ENCODE assay signal across 8 cellular contexts in genomic region chr3:128727485-128727884, GRCh38. TPM values are rescaled to one million over a fixed set of nuclear protein-coding genes. Genes with fewer than 3 reads are reported as not detected.
DNase-seq lines count a peak whose midpoint lies in the region; ATAC-seq and TF ChIP-seq lines count a peak whose summit lies in the region.

No MANE protein-coding gene starts in this region.

- TF ChIP-seq CTCF in HFF-Myc (IDR thresholded peaks at IDR 0.05; ENCODE audit: low read depth, low read length, missing control alignments) = no peak

- peak overlapping the region; percentile 87 for H3K27ac Mint-ChIP-seq in activated CD4-positive, alpha-beta memory T cell treated with anti-CD3 and anti-CD28 coated beads for 36 hours

- peaks cover 60% of the 10 kb centered on the region for H3K4me1 Mint-ChIP-seq in activated CD4-positive, alpha-beta memory T cell treated with anti-CD3 and anti-CD28 coated beads for 36 hours (ENCODE audit: low read depth)

- H3K4me1 ChIP-seq in right cardiac atrium (ENCODE audit: control insufficient read depth, insufficient read depth, low read length) = peaks cover 12% of the 10 kb centered on the region
- peaks cover 24% of the 10 kb centered on the region for H3K4me1 ChIP-seq in skeletal muscle satellite cell (ENCODE audit: control insufficient read depth, insufficient read depth, low read length)

- H3K36me3 ChIP-seq in skeletal muscle satellite cell (ENCODE audit: insufficient read depth, low read length) = no peaks in the 10 kb centered on the region

- peak overlapping the region; percentile 89 for H3K4me3 ChIP-seq in HFF-Myc (replicated peaks; ENCODE audit: low read depth, low read length)
- peak overlapping the region; percentile 76 for H3K4me3 ChIP-seq in right cardiac atrium (ENCODE audit: low read length)
- H3K4me3 ChIP-seq in skeletal muscle satellite cell (ENCODE audit: low read length) = peak overlapping the region; percentile 94

- H3K4me3 Mint-ChIP-seq in activated CD4-positive, alpha-beta memory T cell treated with anti-CD3 and anti-CD28 coated beads for 36 hours = peak overlapping the region; percentile 93

- peak overlapping the region; percentile 16 for H3K27ac ChIP-seq in right cardiac atrium (ENCODE audit: low read length)

- 21% methylated on average over 6 of the region's 6 CpGs for WGBS in right cardiac atrium

- no peaks in the 10 kb centered on the region for H3K27me3 Mint-ChIP-seq in activated CD4-positive, alpha-beta memory T cell treated with anti-CD3 and anti-CD28 coated beads for 36 hours

- H3K27me3 ChIP-seq in right cardiac atrium (ENCODE audit: control insufficient read depth, insufficient read depth) (no peaks in the 10 kb centered on the region), skeletal muscle satellite cell (ENCODE audit: control insufficient read depth, insufficient read depth, low read length) (no peaks in the 10 kb centered on the region)

- H3K9ac ChIP-seq in skeletal muscle satellite cell (ENCODE audit: low read depth, low read length) = peak overlapping the region; percentile 99

- H3K4me2 ChIP-seq in skeletal muscle satellite cell (ENCODE audit: low read length) = peak overlapping the region; percentile 89

- ATAC-seq in right cardiac atrium = no peak
- no peak for ATAC-seq in GM21515 (IDR thresholded peaks at IDR 0.05; ENCODE audit: unreplicated experiment)
- no peak for ATAC-seq in GM21529 (IDR thresholded peaks at IDR 0.05; ENCODE audit: unreplicated experiment)

- H3K9me3 Mint-ChIP-seq in activated CD4-positive, alpha-beta memory T cell treated with anti-CD3 and anti-CD28 coated beads for 36 hours = no peaks in the 10 kb centered on the region

- intact Hi-C loops in activated CD4-positive, alpha-beta memory T cell treated with anti-CD3 and anti-CD28 coated beads for 36 hours (cut with micrococcal nuclease) = loop anchor here (2.0 to 5.0 kb wide), 4 partner anchors 77 to 455 kb away; partner anchors contain the start of genes CNBP, RAB43 and RPN1
- intact Hi-C loops in right cardiac atrium (cut with DNase I) = loop anchor here in 2 of 4 donors (5.0 to 10.0 kb wide), 2 partner anchors 45 to 57 kb away; no protein-coding TSS in a partner anchor

- DNase-seq in HFF-Myc (ENCODE audit: extremely low read depth, low read depth) (no peak), right cardiac atrium (no peak), SHP77 (lab: John Stamatoyannopoulos, UW) (no peak), A172 (ENCODE audit: low spot score) (no peak)
- no peak for DNase-seq in activated CD4-positive, alpha-beta memory T cell treated with anti-CD3 and anti-CD28 coated beads for 36 hours

- POLR2A ChIA-PET in activated CD4-positive, alpha-beta memory T cell treated with anti-CD3 and anti-CD28 coated beads for 36 hours (lab: Charles Lee) = interaction anchor here (1.0 to 3.1 kb wide), 7 partner anchors 26 to 152 kb away, joined by 3 to 17 read pairs (median 7); partner anchors contain the start of gene ACAD9

- H3K9me3 ChIP-seq in right cardiac atrium (ENCODE audit: control insufficient read depth, low read length) (no peaks in the 10 kb centered on the region), skeletal muscle satellite cell (replicated peaks; ENCODE audit: low read length) (no peaks in the 10 kb centered on the region)

- CTCF ChIA-PET in activated CD4-positive, alpha-beta memory T cell treated with anti-CD3 and anti-CD28 coated beads for 36 hours (lab: Charles Lee) = interaction anchor here (0.6 to 2.0 kb wide), 6 partner anchors 11 to 110 kb away, joined by 3 to 13 read pairs (median 8); no protein-coding TSS in a partner anchor

- peaks cover 14% of the 10 kb centered on the region for H3K36me3 Mint-ChIP-seq in activated CD4-positive, alpha-beta memory T cell treated with anti-CD3 and anti-CD28 coated beads for 36 hours

RNA-seq across cellular contexts. Expression of gene RAB7A, which starts 1.5 kb away (rescaled TPM):
- 100 to 1,000 TPM; 264 to 272 TPM for total RNA-seq in activated CD4-positive, alpha-beta memory T cell treated with anti-CD3 and anti-CD28 coated beads for 36 hours
- total RNA-seq in right cardiac atrium = 100 to 1,000 TPM; 228 to 242 (median 238) TPM
- polyA plus RNA-seq in right cardiac atrium = 192 TPM
- total RNA-seq in skeletal muscle satellite cell (2012; rRNA removed) = 69.0 and 84.5 TPM in 2 replicates
- total RNA-seq in A172 (2014; rRNA removed; shearing (Covaris generic)) = 70.8 and 76.2 TPM in 2 replicates
